Comparison of ENCODE assay signal across 9 cellular contexts in the genomic region with DNA sequence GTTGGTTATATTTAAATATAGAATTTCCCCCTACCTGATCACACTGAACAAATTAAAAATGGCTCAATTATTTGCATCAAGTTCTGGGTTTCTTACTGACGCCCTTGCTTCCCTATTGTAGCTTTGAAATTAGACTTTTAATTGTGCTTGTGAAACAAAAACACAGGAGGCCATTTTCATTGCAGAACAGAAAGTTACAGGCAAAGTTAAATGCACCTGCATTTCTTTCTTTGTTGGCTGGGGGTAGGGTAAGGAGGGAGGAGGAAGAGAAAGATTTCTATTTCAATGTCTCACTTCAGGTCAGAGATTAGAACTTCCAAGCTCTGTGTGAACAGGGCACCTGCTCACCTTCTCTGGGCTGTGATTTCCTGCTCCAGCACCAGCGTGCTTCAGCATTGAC.
DNase-seq lines count a peak whose midpoint lies in the region; ATAC-seq and TF ChIP-seq lines count a peak whose summit lies in the region.
"Had no signal": no experiment of that assay in that cellular context is flagged by ENCODE, and none has a peak within 500 bp of the region (broad histone marks: within the 10 kb centered on the region; RNA-seq: fewer than 3 reads in every experiment).

No MANE protein-coding gene starts in this region.

- no peaks in the 10 kb centered on the region for H3K36me3 ChIP-seq in vagina

- H3K4me3 Mint-ChIP-seq in IgD-negative memory B cell, result peak overlapping the region; percentile 23 to 88 (median 73)

- DNase-seq in NOMO-1 (lab: John Stamatoyannopoulos, UW; ENCODE audit: unreplicated experiment in 2 of 2) (peak; percentile 34 to 44), NOMO-1 treated with dmso at 0.1 percent for 144 hours (lab: John Stamatoyannopoulos, UW; ENCODE audit: unreplicated experiment) (no peak), vagina (ENCODE audit: extremely low spot score in 2 of 2) (peak; percentile 16 to 40), iPS-NIHi11 (ENCODE audit: low spot score) (no peak), mesenteric fat pad (ENCODE audit: low spot score) (no peak)
- no peak for DNase-seq in stimulated activated CD4-positive, alpha-beta T cell treated with anti-CD3 and anti-CD28 coated beads, Interleukin-12 subunit alpha, Interleukin-12 subunit beta, amount 100 ng/mL, for 4 hours

- peaks cover 6% of the 10 kb centered on the region for H3K4me1 ChIP-seq in vagina

- ATAC-seq in HG02763 (IDR thresholded peaks at IDR 0.05; ENCODE audit: unreplicated experiment), result peak; percentile 46

- no peaks in the 10 kb centered on the region for H3K27me3 ChIP-seq in vagina

- no peaks in the 10 kb centered on the region for H3K36me3 Mint-ChIP-seq in IgD-negative memory B cell

- peaks cover 62 to 91% (median 79%) of the 10 kb centered on the region in 3 donors for H3K4me1 Mint-ChIP-seq in IgD-negative memory B cell

- no peak for TF ChIP-seq CTCF in vagina (IDR thresholded peaks at IDR 0.05)

- peak overlapping the region; percentile 36 for H3K27ac ChIP-seq in vagina
- H3K27ac ChIP-seq: 22Rv1 had no signal

- intact Hi-C loops in vagina (cut with DNase I), result no loop called here

- no peak overlapping the region for H3K4me3 ChIP-seq in vagina

- peaks cover 0 to 7% (median 7%) of the 10 kb centered on the region in 3 donors for H3K9me3 Mint-ChIP-seq in IgD-negative memory B cell

- peak overlapping the region; percentile 97 to 100 (median 99) for H3K27ac Mint-ChIP-seq in IgD-negative memory B cell

- H3K27me3 Mint-ChIP-seq in IgD-negative memory B cell, result no peaks in the 10 kb centered on the region

- no peaks in the 10 kb centered on the region for H3K9me3 ChIP-seq in vagina

- TF ChIP-seq POLR2A in vagina (IDR thresholded peaks at IDR 0.05), result no peak

Comparison
In these comparisons a context has a peak if more than half of its experiments do, and no peak if none do; other contexts are left out.
1. DNase-seq: peak in NOMO-1 (2 of 2) and vagina (2 of 2); none in NOMO-1 treated with dmso at 0.1 percent for 144 hours (single experiment), iPS-NIHi11 (single experiment), stimulated activated CD4-positive, alpha-beta T cell treated with anti-CD3 and anti-CD28 coated beads, Interleukin-12 subunit alpha, Interleukin-12 subunit beta, amount 100 ng/mL, for 4 hours (single experiment) and mesenteric fat pad (single experiment).